In the genomic region with DNA sequence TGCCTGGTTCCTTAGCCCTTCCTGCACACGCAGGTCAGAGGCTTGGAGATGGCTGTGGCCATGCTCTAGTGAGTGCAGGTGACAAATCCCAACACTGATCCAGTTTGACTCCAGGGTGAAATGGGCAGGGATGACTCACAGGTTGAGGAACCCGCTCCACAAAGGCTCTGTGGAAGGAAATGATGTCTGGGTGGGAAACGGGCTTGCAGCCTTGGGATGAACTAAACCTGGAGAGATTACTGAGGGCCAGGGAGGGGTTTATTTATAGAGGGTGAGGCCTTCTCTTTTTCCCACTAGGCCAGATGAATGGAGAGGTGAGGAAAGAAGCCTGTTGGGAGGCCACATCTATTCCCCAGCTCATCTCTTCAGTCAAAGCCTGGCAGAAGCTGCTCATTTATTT, we compare ENCODE assay signal across 18 cellular contexts. TPM values are rescaled to one million over a fixed set of nuclear protein-coding genes. Genes with fewer than 3 reads are reported as not detected.
A peak's percentile ranks its signal among the peaks of the same experiment; 100 is the strongest.
DNase-seq lines count a peak whose midpoint lies in the region; ATAC-seq and TF ChIP-seq lines count a peak whose summit lies in the region.
"Had no signal": no experiment of that assay in that cellular context is flagged by ENCODE, and none has a peak within 500 bp of the region (broad histone marks: within the 10 kb centered on the region; RNA-seq: fewer than 3 reads in every experiment).

No MANE protein-coding gene starts in this region.

- H3K27ac ChIP-seq in endodermal cell (ENCODE audit: low read depth, low read length): no peak overlapping the region
- H3K27ac ChIP-seq in gastrocnemius medialis: no peak overlapping the region
- H3K27ac ChIP-seq: heart right ventricle, neural progenitor cell, uterus had no signal

- peak; percentile 10; the same call in 1 of the 2 replicates for TF ChIP-seq RAD21 in Ishikawa (IDR thresholded peaks at IDR 0.05; ENCODE audit: low read depth)

- intact Hi-C loops in mucosa of descending colon (cut with DNase I, micrococcal nuclease): no loop called here
- intact Hi-C loops in gastrocnemius medialis (cut with DNase I; ENCODE audit: low total_unique reads): no loop called here

- H3K4me1 ChIP-seq in mucosa of descending colon (ENCODE audit: low read depth) (no peaks in the 10 kb centered on the region), endodermal cell (ENCODE audit: control insufficient read depth, insufficient read depth, low read length) (no peaks in the 10 kb centered on the region), gastrocnemius medialis (no peaks in the 10 kb centered on the region)
- H3K4me1 ChIP-seq: uterus had no signal

- no peak overlapping the region for H3K4me3 Mint-ChIP-seq in endodermal cell
- H3K4me3 Mint-ChIP-seq: activated CD4-positive, alpha-beta memory T cell treated with anti-CD3 and anti-CD28 coated beads, Interleukin-2, amount 10 ng/mL, durations not matched to agents 7 days and 5 days; activated T-helper 1 cell treated with anti-CD3 and anti-CD28 coated beads, Interleukin-12 subunit alpha, Interleukin-12 subunit beta, Interleukin-2, Interleukin-4 antibody, amounts not matched to agents 30 ng/mL and 10 ng/mL and 1 ng/mL, durations not matched to agents 14 hours and 24 hours and 36 hours; neural progenitor cell; stimulated activated naive CD8-positive, alpha-beta T cell treated with anti-CD3 and anti-CD28 coated beads, Interleukin-15, amount 100 ng/mL, for 72 hours had no signal

- TF ChIP-seq CTCF in mucosa of descending colon (IDR thresholded peaks at IDR 0.05) (no peak), endodermal cell (conservative IDR thresholded peaks at IDR 0.05) (no peak), gastrocnemius medialis (IDR thresholded peaks at IDR 0.05 in 4 of 5, conservative IDR thresholded peaks at IDR 0.05 in 1 of 5) (no peak)

- no peaks in the 10 kb centered on the region for H3K9me3 ChIP-seq in mucosa of descending colon
- peaks cover 6% of the 10 kb centered on the region for H3K9me3 ChIP-seq in endodermal cell (ENCODE audit: control insufficient read depth, low read length)
- no peaks in the 10 kb centered on the region for H3K9me3 ChIP-seq in gastrocnemius medialis
- H3K9me3 ChIP-seq: uterus had no signal

- TF ChIP-seq EP300 in Ishikawa (IDR thresholded peaks at IDR 0.05; ENCODE audit: borderline replicate concordance): no peak; the same call in 1 of the 2 replicates

- H3K4me3 ChIP-seq in mucosa of descending colon (no peak overlapping the region), endodermal cell (ENCODE audit: low read length) (no peak overlapping the region), gastrocnemius medialis (no peak overlapping the region)
- H3K4me3 ChIP-seq: heart right ventricle, neural progenitor cell, uterus had no signal

- no peaks in the 10 kb centered on the region for H3K36me3 Mint-ChIP-seq in endodermal cell (ENCODE audit: low read depth)
- H3K36me3 Mint-ChIP-seq: neural progenitor cell had no signal

- H3K36me3 ChIP-seq in mucosa of descending colon (ENCODE audit: low read depth): no peaks in the 10 kb centered on the region
- no peaks in the 10 kb centered on the region for H3K36me3 ChIP-seq in endodermal cell (ENCODE audit: control insufficient read depth, insufficient read depth, low read length)
- H3K36me3 ChIP-seq in gastrocnemius medialis: no peaks in the 10 kb centered on the region
- H3K36me3 ChIP-seq: heart right ventricle, neural progenitor cell, uterus had no signal

- DNase-seq in Daoy (ENCODE audit: low read depth) (peak; percentile 73), dermis blood vessel endothelial cell (peak; percentile 79), mucosa of descending colon (no peak), endodermal cell (no peak), NCI-H1092 treated with DMSO at 0.1 percent for 48 hours (lab: John Stamatoyannopoulos, UW) (no peak), gastrocnemius medialis (no peak)
- DNase-seq: activated CD4-positive, alpha-beta memory T cell treated with anti-CD3 and anti-CD28 coated beads, Interleukin-2, amount 10 ng/mL, durations not matched to agents 7 days and 5 days; amniotic stem cell; heart right ventricle; midbrain; MV-4-11; retina; stimulated activated naive CD8-positive, alpha-beta T cell treated with anti-CD3 and anti-CD28 coated beads, Interleukin-15, amount 100 ng/mL, for 72 hours; uterus had no signal

- ATAC-seq in mucosa of descending colon (peak; percentile 39), gastrocnemius medialis (no peak), HG02884 (IDR thresholded peaks at IDR 0.05; ENCODE audit: unreplicated experiment) (no peak)
- ATAC-seq: heart right ventricle; stimulated activated naive CD8-positive, alpha-beta T cell treated with anti-CD3 and anti-CD28 coated beads, Interleukin-15, amount 100 ng/mL, for 72 hours had no signal

- H3K9me3 Mint-ChIP-seq in endodermal cell: peaks cover 5% of the 10 kb centered on the region
- H3K9me3 Mint-ChIP-seq: neural progenitor cell had no signal

- no peak for TF ChIP-seq POLR2A in gastrocnemius medialis (IDR thresholded peaks at IDR 0.05)

- H3K4me1 Mint-ChIP-seq in endodermal cell: peaks cover 4% of the 10 kb centered on the region

- WGBS in endodermal cell (ENCODE audit: insufficient coverage in 1 of 2, insufficient read length in 1 of 2), 2 experiments: 86% methylated on average over 3 of the region's 3 CpGs; no CpG with 5 or more reads in 1 of the 2 experiments

- no peaks in the 10 kb centered on the region for H3K27me3 Mint-ChIP-seq in endodermal cell (ENCODE audit: insufficient read depth)

- no peaks in the 10 kb centered on the region for H3K27me3 ChIP-seq in endodermal cell (ENCODE audit: control insufficient read depth, insufficient read depth, low read length, poor library complexity, severe bottlenecking)
- H3K27me3 ChIP-seq in gastrocnemius medialis: peaks cover 0 to 5% (median 0%) of the 10 kb centered on the region in 3 donors
- H3K27me3 ChIP-seq: heart right ventricle, neural progenitor cell, uterus had no signal

- H3K27ac Mint-ChIP-seq in endodermal cell: no peak overlapping the region
- H3K27ac Mint-ChIP-seq: activated CD4-positive, alpha-beta memory T cell treated with anti-CD3 and anti-CD28 coated beads, Interleukin-2, amount 10 ng/mL, durations not matched to agents 7 days and 5 days; activated T-helper 1 cell treated with anti-CD3 and anti-CD28 coated beads, Interleukin-12 subunit alpha, Interleukin-12 subunit beta, Interleukin-2, Interleukin-4 antibody, amounts not matched to agents 30 ng/mL and 10 ng/mL and 1 ng/mL, durations not matched to agents 14 hours and 24 hours and 36 hours; neural progenitor cell; stimulated activated naive CD8-positive, alpha-beta T cell treated with anti-CD3 and anti-CD28 coated beads, Interleukin-15, amount 100 ng/mL, for 72 hours had no signal

- no peak overlapping the region for H3K9ac ChIP-seq in endodermal cell (ENCODE audit: extremely low read depth, low read length, poor library complexity, severe bottlenecking)
- H3K9ac ChIP-seq: neural progenitor cell had no signal

- in situ Hi-C loops in gastrocnemius medialis (cut with MboI; ENCODE audit: low sequenced_read_pairs in 4 of 4): no loop called here

TF ChIP-seq in Ishikawa, 13 proteins besides CTCF, POLR2A, EP300 and RAD21:
- TF ChIP-seq, protein P1, sequence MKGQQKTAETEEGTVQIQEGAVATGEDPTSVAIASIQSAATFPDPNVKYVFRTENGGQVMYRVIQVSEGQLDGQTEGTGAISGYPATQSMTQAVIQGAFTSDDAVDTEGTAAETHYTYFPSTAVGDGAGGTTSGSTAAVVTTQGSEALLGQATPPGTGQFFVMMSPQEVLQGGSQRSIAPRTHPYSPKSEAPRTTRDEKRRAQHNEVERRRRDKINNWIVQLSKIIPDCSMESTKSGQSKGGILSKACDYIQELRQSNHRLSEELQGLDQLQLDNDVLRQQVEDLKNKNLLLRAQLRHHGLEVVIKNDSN (IDR thresholded peaks at IDR 0.05): 0 out of 2 replicates have a peak, but pooled peaks have one; percentile 15
- TF ChIP-seq TCF12 (IDR thresholded peaks at IDR 0.05; ENCODE audit: low read depth): no peak
- no peak for TF ChIP-seq TAF1 (IDR thresholded peaks at IDR 0.05; ENCODE audit: low read depth)
- TF ChIP-seq, protein P2, sequence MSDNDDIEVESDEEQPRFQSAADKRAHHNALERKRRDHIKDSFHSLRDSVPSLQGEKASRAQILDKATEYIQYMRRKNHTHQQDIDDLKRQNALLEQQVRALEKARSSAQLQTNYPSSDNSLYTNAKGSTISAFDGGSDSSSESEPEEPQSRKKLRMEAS (IDR thresholded peaks at IDR 0.05): 0 out of 2 replicates have a peak, but pooled peaks have one; percentile 37
- TF ChIP-seq, protein P3, sequence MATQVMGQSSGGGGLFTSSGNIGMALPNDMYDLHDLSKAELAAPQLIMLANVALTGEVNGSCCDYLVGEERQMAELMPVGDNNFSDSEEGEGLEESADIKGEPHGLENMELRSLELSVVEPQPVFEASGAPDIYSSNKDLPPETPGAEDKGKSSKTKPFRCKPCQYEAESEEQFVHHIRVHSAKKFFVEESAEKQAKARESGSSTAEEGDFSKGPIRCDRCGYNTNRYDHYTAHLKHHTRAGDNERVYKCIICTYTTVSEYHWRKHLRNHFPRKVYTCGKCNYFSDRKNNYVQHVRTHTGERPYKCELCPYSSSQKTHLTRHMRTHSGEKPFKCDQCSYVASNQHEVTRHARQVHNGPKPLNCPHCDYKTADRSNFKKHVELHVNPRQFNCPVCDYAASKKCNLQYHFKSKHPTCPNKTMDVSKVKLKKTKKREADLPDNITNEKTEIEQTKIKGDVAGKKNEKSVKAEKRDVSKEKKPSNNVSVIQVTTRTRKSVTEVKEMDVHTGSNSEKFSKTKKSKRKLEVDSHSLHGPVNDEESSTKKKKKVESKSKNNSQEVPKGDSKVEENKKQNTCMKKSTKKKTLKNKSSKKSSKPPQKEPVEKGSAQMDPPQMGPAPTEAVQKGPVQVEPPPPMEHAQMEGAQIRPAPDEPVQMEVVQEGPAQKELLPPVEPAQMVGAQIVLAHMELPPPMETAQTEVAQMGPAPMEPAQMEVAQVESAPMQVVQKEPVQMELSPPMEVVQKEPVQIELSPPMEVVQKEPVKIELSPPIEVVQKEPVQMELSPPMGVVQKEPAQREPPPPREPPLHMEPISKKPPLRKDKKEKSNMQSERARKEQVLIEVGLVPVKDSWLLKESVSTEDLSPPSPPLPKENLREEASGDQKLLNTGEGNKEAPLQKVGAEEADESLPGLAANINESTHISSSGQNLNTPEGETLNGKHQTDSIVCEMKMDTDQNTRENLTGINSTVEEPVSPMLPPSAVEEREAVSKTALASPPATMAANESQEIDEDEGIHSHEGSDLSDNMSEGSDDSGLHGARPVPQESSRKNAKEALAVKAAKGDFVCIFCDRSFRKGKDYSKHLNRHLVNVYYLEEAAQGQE (IDR thresholded peaks at IDR 0.05; ENCODE audit: low read depth): no peak
TF ChIP-seq in Ishikawa: peak in this region for 2.

RNA-seq across cellular contexts. Expression of a gene that starts 29.3 kb away (rescaled TPM):
- 116 and 250 TPM in 2 replicates for total RNA-seq in Daoy (2014; rRNA removed; shearing (Covaris generic))
- total RNA-seq in dermis blood vessel endothelial cell (318 and 336 TPM in 2 replicates), mucosa of descending colon (100 to 1,000 TPM; 245 to 680 (median 667) TPM), endodermal cell (under 1 TPM; 0.58 to 0.59 TPM), gastrocnemius medialis (100 to 1,000 TPM in 1 of 4 donors, 10 to 100 TPM in 3; 33.5 to 111 (median 73.6) TPM)
- 8.4 TPM for polyA plus RNA-seq in endodermal cell (2013, experiment 1 of 2)
- 11.8 TPM for polyA plus RNA-seq in endodermal cell (2013, experiment 2 of 2)

Comparison
In these comparisons a context has a peak if more than half of its experiments do, and no peak if none do; other contexts are left out.
1. DNase-seq: peak in Daoy (single experiment) and dermis blood vessel endothelial cell (single experiment); none in mucosa of descending colon (0 of 3), endodermal cell (single experiment), NCI-H1092 treated with DMSO at 0.1 percent for 48 hours (single experiment) and gastrocnemius medialis (0 of 2).
2. RNA of a gene that starts 29.3 kb away (total RNA-seq): 245 to 680 TPM in mucosa of descending colon, 318 to 336 TPM in dermis blood vessel endothelial cell, 116 to 250 TPM in Daoy and 33.5 to 111 TPM in gastrocnemius medialis; 0.58 to 0.59 TPM in endodermal cell; every median in the first group is over 10 times any median in the second.